15 cellular contexts compared by ENCODE assay signal in the genomic region with DNA sequence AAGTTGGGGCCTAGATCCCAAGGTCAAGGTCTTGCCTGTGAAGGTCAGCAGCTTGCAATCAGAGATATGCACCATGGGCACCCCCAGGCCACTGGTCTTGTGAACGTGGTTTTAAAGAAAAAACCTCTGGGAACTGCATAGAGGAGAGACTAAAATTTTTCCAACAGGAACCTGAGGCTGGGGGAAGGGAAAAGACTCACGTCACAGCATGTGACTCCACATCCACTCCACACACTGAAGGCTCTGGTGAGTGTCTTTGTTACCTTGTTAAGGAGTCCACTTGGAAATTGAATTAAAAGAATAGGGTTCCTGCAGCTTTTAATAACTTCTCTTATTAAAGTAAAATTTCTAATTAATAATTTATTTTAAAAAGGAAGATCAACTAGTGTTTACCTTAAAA.
DNase-seq lines count a peak whose midpoint lies in the region; ATAC-seq and TF ChIP-seq lines count a peak whose summit lies in the region.
"Had no signal": no experiment of that assay in that cellular context is flagged by ENCODE, and none has a peak within 500 bp of the region (broad histone marks: within the 10 kb centered on the region; RNA-seq: fewer than 3 reads in every experiment).

No MANE protein-coding gene starts in this region.

- H3K27ac Mint-ChIP-seq in endodermal cell, result peak overlapping the region; percentile 31
- H3K27ac Mint-ChIP-seq: CD4-positive, alpha-beta memory T cell; HFFc6 had no signal

- no peak overlapping the region for H3K4me2 ChIP-seq in mesendoderm (ENCODE audit: low read length)

- H3K56ac ChIP-seq in mesendoderm (ENCODE audit: low read length), result peak overlapping the region; percentile 29

- peaks cover 4% of the 10 kb centered on the region for H3K79me1 ChIP-seq in mesendoderm (ENCODE audit: low read length)

- 37 to 43% methylated on average over 1 of the region's 2 CpGs for WGBS in endodermal cell (ENCODE audit: insufficient coverage in 1 of 2, insufficient read length in 1 of 2), 2 experiments
- WGBS in mesendoderm (ENCODE audit: extremely low coverage, insufficient coverage, low lambda C conversion rate), result no CpG with 5 or more reads among the region's 2 CpGs

- H3K79me2 ChIP-seq in mesendoderm (ENCODE audit: control insufficient read depth, insufficient read depth, low read length), result no peaks in the 10 kb centered on the region

- no peak overlapping the region for H2BK120ac ChIP-seq in mesendoderm (ENCODE audit: low read depth, low read length)

- H3K9me3 ChIP-seq in right atrium auricular region, result no peaks in the 10 kb centered on the region
- H3K9me3 ChIP-seq in endodermal cell (ENCODE audit: control insufficient read depth, low read length), result no peaks in the 10 kb centered on the region
- H3K9me3 ChIP-seq: HAP-1 had no signal

- TF ChIP-seq CTCF in right atrium auricular region (IDR thresholded peaks at IDR 0.05) (no peak), endodermal cell (conservative IDR thresholded peaks at IDR 0.05) (no peak)

- H2BK15ac ChIP-seq in mesendoderm (replicated peaks; ENCODE audit: low read depth), result no peak overlapping the region

- H3K23ac ChIP-seq in mesendoderm (ENCODE audit: low read length), result no peak overlapping the region

- ATAC-seq in left ventricle myocardium superior (peak; percentile 36), GM19395 (IDR thresholded peaks at IDR 0.05; ENCODE audit: unreplicated experiment) (no peak)

- H3K9ac ChIP-seq in endodermal cell (ENCODE audit: extremely low read depth, low read length, poor library complexity, severe bottlenecking) (no peak overlapping the region), mesendoderm (ENCODE audit: low read length) (no peak overlapping the region)

- peaks cover 8% of the 10 kb centered on the region for H3K27me3 Mint-ChIP-seq in endodermal cell (ENCODE audit: insufficient read depth)
- H3K27me3 Mint-ChIP-seq: CD4-positive, alpha-beta memory T cell had no signal

- DNase-seq in left ventricle myocardium superior, result no peak
- DNase-seq in right atrium auricular region (ENCODE audit: low spot score), result no peak
- no peak for DNase-seq in endodermal cell
- DNase-seq in mesendoderm, result no peak
- no peak for DNase-seq in RKO (ENCODE audit: low spot score)
- no peak for DNase-seq in head of caudate nucleus
- DNase-seq: C1 segment of cervical spinal cord; Calu3; CD4-positive, alpha-beta memory T cell; COR-L47; DND-41; GOT3; HFFc6 had no signal

- no peak overlapping the region for H3K4me3 Mint-ChIP-seq in endodermal cell
- H3K4me3 Mint-ChIP-seq: CD4-positive, alpha-beta memory T cell; HFFc6 had no signal

- H3K9me3 Mint-ChIP-seq in endodermal cell, result no peaks in the 10 kb centered on the region

- no peak overlapping the region for H3K4ac ChIP-seq in mesendoderm (ENCODE audit: low read depth, low read length)

- no peak overlapping the region for H4K5ac ChIP-seq in mesendoderm (ENCODE audit: low read length)

- H3K4me3 ChIP-seq in right atrium auricular region (no peak overlapping the region), endodermal cell (ENCODE audit: low read length) (no peak overlapping the region), mesendoderm (ENCODE audit: low read length) (no peak overlapping the region)
- H3K4me3 ChIP-seq: HAP-1 had no signal

- no peak overlapping the region for H2BK5ac ChIP-seq in mesendoderm (ENCODE audit: low read length)

- H3K27ac ChIP-seq in right atrium auricular region (no peak overlapping the region), endodermal cell (ENCODE audit: low read depth, low read length) (no peak overlapping the region), mesendoderm (ENCODE audit: low read depth, low read length) (no peak overlapping the region)

- no peak overlapping the region for H3K18ac ChIP-seq in mesendoderm (ENCODE audit: low read length)

- intact Hi-C loops in left ventricle myocardium superior (cut with micrococcal nuclease) (no loop called here), head of caudate nucleus (cut with DNase I) (no loop called here)

- H3K4me1 ChIP-seq in right atrium auricular region (no peaks in the 10 kb centered on the region), endodermal cell (ENCODE audit: control insufficient read depth, insufficient read depth, low read length) (peaks cover 4% of the 10 kb centered on the region), mesendoderm (ENCODE audit: control insufficient read depth, low read depth, low read length) (peaks cover 4% of the 10 kb centered on the region)
- H3K4me1 ChIP-seq: HAP-1 had no signal

- H2AK5ac ChIP-seq in mesendoderm (ENCODE audit: low read length), result no peak overlapping the region

- no peaks in the 10 kb centered on the region for H3K36me3 ChIP-seq in right atrium auricular region
- no peaks in the 10 kb centered on the region for H3K36me3 ChIP-seq in endodermal cell (ENCODE audit: control insufficient read depth, insufficient read depth, low read length)
- H3K36me3 ChIP-seq in mesendoderm (ENCODE audit: control insufficient read depth, insufficient read depth, low read length), result no peaks in the 10 kb centered on the region
- H3K36me3 ChIP-seq: HAP-1 had no signal

- H3K4me1 Mint-ChIP-seq in endodermal cell, result peaks cover 29% of the 10 kb centered on the region
- H3K4me1 Mint-ChIP-seq: CD4-positive, alpha-beta memory T cell had no signal

- H3K27me3 ChIP-seq in right atrium auricular region, result no peaks in the 10 kb centered on the region
- H3K27me3 ChIP-seq in endodermal cell (ENCODE audit: control insufficient read depth, insufficient read depth, low read length, poor library complexity, severe bottlenecking), result no peaks in the 10 kb centered on the region
- no peaks in the 10 kb centered on the region for H3K27me3 ChIP-seq in mesendoderm (ENCODE audit: insufficient read depth, low read length, poor library complexity)

- no peak overlapping the region for H4K8ac ChIP-seq in mesendoderm (ENCODE audit: low read depth, low read length)

- no peaks in the 10 kb centered on the region for H3K36me3 Mint-ChIP-seq in endodermal cell (ENCODE audit: low read depth)
- H3K36me3 Mint-ChIP-seq: CD4-positive, alpha-beta memory T cell had no signal
